ENCODE assay signal across 23 cellular contexts in the genomic region with DNA sequence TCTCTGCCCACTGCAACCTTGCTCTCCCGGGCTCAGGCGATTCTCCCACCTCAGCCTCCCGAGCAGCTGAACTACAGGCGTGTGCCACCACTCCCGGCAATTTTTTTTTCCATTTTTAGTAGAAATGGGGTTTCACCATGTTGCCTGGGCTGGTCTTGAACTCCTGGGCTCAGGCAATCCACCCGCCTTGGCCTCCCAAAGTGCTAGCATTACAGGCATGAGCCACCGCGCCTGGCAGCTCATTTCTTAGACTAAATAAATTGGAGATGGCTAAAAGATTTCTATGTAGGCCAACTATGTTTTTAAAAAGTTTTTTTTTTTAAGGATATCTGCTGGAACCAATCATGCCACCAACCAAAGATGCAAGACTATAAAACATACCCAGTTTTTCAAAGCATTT.
DNase-seq lines count a peak whose midpoint lies in the region; ATAC-seq lines count a peak whose summit lies in the region.
"Had no signal": no experiment of that assay in that cellular context is flagged by ENCODE, and none has a peak within 500 bp of the region (broad histone marks: within the 10 kb centered on the region; RNA-seq: fewer than 3 reads in every experiment).

No MANE protein-coding gene starts in this region.

- peak; percentile 67 for DNase-seq in Right ventricle myocardium inferior (ENCODE audit: missing footprints)
- DNase-seq in left ventricle myocardium superior: no peak
- DNase-seq: 8988T; ACHN; AML-193; BE2C; C1 segment of cervical spinal cord; Caco-2; Calu3; CD4-positive, alpha-beta memory T cell; CD4-positive, alpha-beta T cell; CD4-positive, CD25-positive, alpha-beta regulatory T cell; CD8-positive, alpha-beta memory T cell; CD8-positive, alpha-beta T cell; COR-L47; DMS 273 treated with DMSO at 0.1 percent for 48 hours; DMS153; DMS53; DMS79; DMS79 treated with DMSO at 0.1 percent for 48 hours; DND-41; EL had no signal

- ATAC-seq in Right ventricle myocardium inferior: no peak
- no peak for ATAC-seq in left ventricle myocardium superior
- ATAC-seq: A549; CD8-positive, alpha-beta T cell had no signal

- intact Hi-C loops in Right ventricle myocardium inferior (cut with DNase I) (no loop called here), left ventricle myocardium superior (cut with micrococcal nuclease) (no loop called here)
